30 cellular contexts compared by ENCODE assay signal in genomic region chr6:119676230-119676629, GRCh38.
"Had no signal": no experiment of that assay in that cellular context is flagged by ENCODE, and none has a peak within 500 bp of the region (broad histone marks: within the 10 kb centered on the region; RNA-seq: fewer than 3 reads in every experiment).

No MANE protein-coding gene starts in this region.

- H3K9me3 Mint-ChIP-seq: activated CD4-positive, alpha-beta T cell treated with anti-CD3 and anti-CD28 coated beads, Interleukin-2, amount 10 ng/mL, durations not matched to agents 24 days and 14 days; activated naive CD4-positive, alpha-beta T cell treated with anti-CD3 and anti-CD28 coated beads, Interleukin-2, amount 50 U/mL, for 24 hours; activated naive CD8-positive, alpha-beta T cell treated with anti-CD3 and anti-CD28 coated beads, Interleukin-2, amount 10 ng/mL, durations not matched to agents 7 days and 5 days; activated T-cell treated with anti-CD3 and anti-CD28 coated beads, Interleukin-2, amount 50 U/mL, for 24 hours; activated T-helper 2 cell treated with anti-CD3 and anti-CD28 coated beads, Interferon-gamma antibody, Interleukin-2, Interleukin-4, amounts not matched to agents 10 μg/mL and 5 μg/mL and 100 μg/mL, durations not matched to agents 14 hours and 24 hours and 36 hours; brain had no signal

- H3K27ac Mint-ChIP-seq: activated CD4-positive, alpha-beta T cell treated with anti-CD3 and anti-CD28 coated beads, Interleukin-2, amount 10 ng/mL, durations not matched to agents 24 days and 14 days; activated CD8-positive, alpha-beta T cell treated with anti-CD3 and anti-CD28 coated beads, Interleukin-2, amount 10 ng/mL, durations not matched to agents 7 days and 5 days; activated naive CD4-positive, alpha-beta T cell treated with anti-CD3 and anti-CD28 coated beads, Interleukin-2, amount 50 U/mL, for 24 hours; activated naive CD8-positive, alpha-beta T cell treated with anti-CD3 and anti-CD28 coated beads, Interleukin-2, amount 10 ng/mL, durations not matched to agents 7 days and 5 days; activated T-cell treated with anti-CD3 and anti-CD28 coated beads, Interleukin-2, amount 50 U/mL, for 24 hours; activated T-helper 2 cell treated with anti-CD3 and anti-CD28 coated beads, Interferon-gamma antibody, Interleukin-2, Interleukin-4, amounts not matched to agents 10 μg/mL and 5 μg/mL and 100 μg/mL, durations not matched to agents 14 hours and 24 hours and 36 hours; brain had no signal

- H3K36me3 ChIP-seq: ascending aorta, SJCRH30 had no signal

- H3K4me1 ChIP-seq: ascending aorta had no signal

- H3K27ac ChIP-seq: ascending aorta, SJCRH30, SK-N-MC had no signal

- H3K4me3 ChIP-seq: ascending aorta, SJCRH30, SK-N-MC had no signal

- FAIRE-seq: bronchial epithelial cell had no signal

- DNase-seq: activated CD4-positive, alpha-beta T cell treated with anti-CD3 and anti-CD28 coated beads, Interleukin-2, amount 10 ng/mL, durations not matched to agents 24 days and 14 days; activated CD4-positive, alpha-beta T cell treated with anti-CD3 and anti-CD28 coated beads, Interleukin-2, amount 50 U/mL, for 48 hours; activated CD8-positive, alpha-beta T cell treated with anti-CD3 and anti-CD28 coated beads, Interleukin-2, amount 10 ng/mL, durations not matched to agents 7 days and 5 days; activated gamma-delta T cell; activated naive CD4-positive, alpha-beta T cell treated with Interleukin-2 at 50 U/mL for 16 hours; activated naive CD8-positive, alpha-beta T cell treated with anti-CD3 and anti-CD28 coated beads, Interleukin-2, amount 10 ng/mL, durations not matched to agents 7 days and 5 days; activated T-cell treated with anti-CD3 and anti-CD28 coated beads, Interleukin-2, amount 50 U/mL, for 24 hours; amygdala; caudate nucleus; Kasumi-1; KG1; NCI-H1105; NCI-H1417 treated with DMSO at 0.1 percent for 48 hours; NCI-H187 treated with DMSO at 0.1 percent for 48 hours; NCI-H2081; NCI-H226; NCI-H446 treated with DMSO at 0.1 percent for 48 hours; NCI-H524; NCI-H69; NCI-H82; SHP77; SJCRH30; T1000 had no signal

- H3K27me3 ChIP-seq: ascending aorta, SJCRH30 had no signal

- H3K4me1 Mint-ChIP-seq: activated CD4-positive, alpha-beta T cell treated with anti-CD3 and anti-CD28 coated beads, Interleukin-2, amount 10 ng/mL, durations not matched to agents 24 days and 14 days; activated naive CD4-positive, alpha-beta T cell treated with anti-CD3 and anti-CD28 coated beads, Interleukin-2, amount 50 U/mL, for 24 hours; activated naive CD8-positive, alpha-beta T cell treated with anti-CD3 and anti-CD28 coated beads, Interleukin-2, amount 10 ng/mL, durations not matched to agents 7 days and 5 days had no signal

- H3K36me3 Mint-ChIP-seq: activated naive CD4-positive, alpha-beta T cell treated with anti-CD3 and anti-CD28 coated beads, Interleukin-2, amount 50 U/mL, for 24 hours; activated naive CD8-positive, alpha-beta T cell treated with anti-CD3 and anti-CD28 coated beads, Interleukin-2, amount 10 ng/mL, durations not matched to agents 7 days and 5 days; brain had no signal

- H3K4me3 Mint-ChIP-seq: activated CD4-positive, alpha-beta T cell treated with anti-CD3 and anti-CD28 coated beads, Interleukin-2, amount 10 ng/mL, durations not matched to agents 24 days and 14 days; activated CD8-positive, alpha-beta T cell treated with anti-CD3 and anti-CD28 coated beads, Interleukin-2, amount 10 ng/mL, durations not matched to agents 7 days and 5 days; activated naive CD4-positive, alpha-beta T cell treated with anti-CD3 and anti-CD28 coated beads, Interleukin-2, amount 50 U/mL, for 24 hours; activated naive CD8-positive, alpha-beta T cell treated with anti-CD3 and anti-CD28 coated beads, Interleukin-2, amount 10 ng/mL, durations not matched to agents 7 days and 5 days; activated T-cell treated with anti-CD3 and anti-CD28 coated beads, Interleukin-2, amount 50 U/mL, for 24 hours; brain had no signal

- ATAC-seq: activated CD8-positive, alpha-beta T cell treated with anti-CD3 and anti-CD28 coated beads, Interleukin-2, amount 10 ng/mL, durations not matched to agents 7 days and 5 days; Panc1 had no signal

- H3K27me3 Mint-ChIP-seq: activated naive CD4-positive, alpha-beta T cell treated with anti-CD3 and anti-CD28 coated beads, Interleukin-2, amount 50 U/mL, for 24 hours; activated T-cell treated with anti-CD3 and anti-CD28 coated beads, Interleukin-2, amount 50 U/mL, for 24 hours; brain had no signal

- H3K9me3 ChIP-seq: ascending aorta, SJCRH30 had no signal
